ENCODE assay signal across 17 cellular contexts in the genomic region with DNA sequence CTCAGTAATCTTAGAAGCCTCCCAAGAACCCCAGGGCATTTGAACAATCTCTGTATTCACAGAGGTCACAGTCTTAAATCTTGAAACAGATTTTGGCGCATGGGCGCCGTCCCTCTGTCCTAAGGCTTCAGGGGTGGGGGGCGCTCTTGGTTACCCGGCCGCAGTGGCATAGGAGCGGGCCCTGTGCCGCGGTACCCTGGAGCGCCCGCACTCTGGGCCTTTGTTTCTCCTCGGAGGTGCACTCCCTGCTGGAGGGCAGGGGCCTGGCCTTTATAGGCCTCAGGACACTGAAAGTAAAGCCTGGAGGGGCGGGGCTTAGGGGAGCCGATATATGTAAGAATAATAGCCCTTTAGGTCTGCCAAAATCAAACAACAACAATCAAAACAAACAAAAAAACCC.
DNase-seq lines count a peak whose midpoint lies in the region; ATAC-seq and TF ChIP-seq lines count a peak whose summit lies in the region.
"Had no signal": no experiment of that assay in that cellular context is flagged by ENCODE, and none has a peak within 500 bp of the region (broad histone marks: within the 10 kb centered on the region; RNA-seq: fewer than 3 reads in every experiment).

No MANE protein-coding gene starts in this region.

- DNase-seq in D341Med (ENCODE audit: low spot score) = peak; percentile 7
- peak; percentile 48 for DNase-seq in chondrocyte (ENCODE audit: low spot score)
- DNase-seq in neural progenitor cell (ENCODE audit: low spot score) = no peak
- DNase-seq in aorta = no peak
- DNase-seq in T-helper 2 cell = no peak
- DNase-seq: ACHN; C1 segment of cervical spinal cord; CD4-positive, alpha-beta T cell; DMS153; DMS79 treated with DMSO at 0.1 percent for 48 hours; EL; GM23248; H7 had no signal

- ATAC-seq in aorta (ENCODE audit: low FRiP score) (peak; percentile 41), HG03175 (IDR thresholded peaks at IDR 0.05; ENCODE audit: unreplicated experiment) (no peak), GM18520 (IDR thresholded peaks at IDR 0.05; ENCODE audit: unreplicated experiment) (no peak)

- no peak overlapping the region for H3K4me3 ChIP-seq in neural progenitor cell
- H3K4me3 ChIP-seq in aorta (ENCODE audit: low read length in 2 of 2) = no peak overlapping the region
- H3K4me3 ChIP-seq: GM23248 had no signal

- H3K4me1 ChIP-seq in neural progenitor cell (peaks cover 15% of the 10 kb centered on the region), aorta (ENCODE audit: control insufficient read depth in 1 of 2, insufficient read depth in 2 of 2, low read length in 2 of 2) (no peaks in the 10 kb centered on the region)

- H2AFZ ChIP-seq in neural progenitor cell (replicated peaks) = peak overlapping the region; percentile 50
- H2AFZ ChIP-seq: GM23248 had no signal

- no peaks in the 10 kb centered on the region for H3K36me3 Mint-ChIP-seq in chondrocyte (ENCODE audit: low read depth)
- no peaks in the 10 kb centered on the region for H3K36me3 Mint-ChIP-seq in neural progenitor cell

- H3F3A ChIP-seq in neural progenitor cell (ENCODE audit: low read depth) = no peaks in the 10 kb centered on the region

- H3K27me3 Mint-ChIP-seq in chondrocyte (ENCODE audit: low read depth) = no peaks in the 10 kb centered on the region
- H3K27me3 Mint-ChIP-seq in neural progenitor cell (ENCODE audit: insufficient read depth, low read depth) = peaks cover 3% of the 10 kb centered on the region
- H3K27me3 Mint-ChIP-seq: B cell; CD4-positive, alpha-beta T cell had no signal

- no peak overlapping the region for H3K4me3 Mint-ChIP-seq in chondrocyte (ENCODE audit: unreplicated experiment)
- H3K4me3 Mint-ChIP-seq in neural progenitor cell = no peak overlapping the region
- H3K4me3 Mint-ChIP-seq: B cell; CD4-positive, alpha-beta T cell had no signal

- no peak overlapping the region for H3K9ac ChIP-seq in neural progenitor cell
- H3K9ac ChIP-seq: GM23248 had no signal

- H3K27me3 ChIP-seq in neural progenitor cell = no peaks in the 10 kb centered on the region
- no peaks in the 10 kb centered on the region for H3K27me3 ChIP-seq in aorta (ENCODE audit: control insufficient read depth in 1 of 2, insufficient read depth in 2 of 2, low read length in 1 of 2)

- TF ChIP-seq CTCF in chondrocyte (IDR thresholded peaks at IDR 0.05) (no peak), neural progenitor cell (IDR thresholded peaks at IDR 0.05) (no peak)

- no peaks in the 10 kb centered on the region for H3K4me1 Mint-ChIP-seq in chondrocyte (ENCODE audit: low read depth)
- H3K4me1 Mint-ChIP-seq in neural progenitor cell = no peaks in the 10 kb centered on the region
- H3K4me1 Mint-ChIP-seq: B cell had no signal

- intact Hi-C loops in aorta (cut with DNase I) = no loop called here

- H3K9me3 ChIP-seq in neural progenitor cell (ENCODE audit: low read depth) (no peaks in the 10 kb centered on the region), aorta (ENCODE audit: control insufficient read depth, low read length) (no peaks in the 10 kb centered on the region)

- 87 to 89% methylated on average over 14 of the region's 14 CpGs for WGBS in aorta, 2 donors

- no peak overlapping the region for H3K4me2 ChIP-seq in neural progenitor cell

- H3K36me3 ChIP-seq in neural progenitor cell (no peaks in the 10 kb centered on the region), aorta (ENCODE audit: control insufficient read depth in 1 of 2, insufficient read depth in 2 of 2, low read length in 1 of 2) (no peaks in the 10 kb centered on the region)

- no peaks in the 10 kb centered on the region for H3K79me2 ChIP-seq in neural progenitor cell (ENCODE audit: low read depth)

- H3K27ac ChIP-seq in neural progenitor cell (no peak overlapping the region), aorta (ENCODE audit: low read depth in 1 of 2, low read length in 2 of 2) (no peak overlapping the region)
- H3K27ac ChIP-seq: GM23248, HL-60 had no signal

- H3K27ac Mint-ChIP-seq in chondrocyte (ENCODE audit: unreplicated experiment) (no peak overlapping the region), neural progenitor cell (no peak overlapping the region)
- H3K27ac Mint-ChIP-seq: B cell; CD4-positive, alpha-beta T cell had no signal

- peaks cover 9% of the 10 kb centered on the region for H3K9me3 Mint-ChIP-seq in chondrocyte (ENCODE audit: low read depth)
- peaks cover 11% of the 10 kb centered on the region for H3K9me3 Mint-ChIP-seq in neural progenitor cell
- H3K9me3 Mint-ChIP-seq: CD4-positive, alpha-beta T cell had no signal

- no peaks in the 10 kb centered on the region for H4K20me1 ChIP-seq in neural progenitor cell (ENCODE audit: low read depth)

Comparison
In these comparisons a context has a peak if more than half of its experiments do, and no peak if none do; other contexts are left out.
1. DNase-seq: peak in D341Med (single experiment) and chondrocyte (single experiment); none in neural progenitor cell (single experiment), aorta (0 of 2) and T-helper 2 cell (0 of 5).